In the genomic region with DNA sequence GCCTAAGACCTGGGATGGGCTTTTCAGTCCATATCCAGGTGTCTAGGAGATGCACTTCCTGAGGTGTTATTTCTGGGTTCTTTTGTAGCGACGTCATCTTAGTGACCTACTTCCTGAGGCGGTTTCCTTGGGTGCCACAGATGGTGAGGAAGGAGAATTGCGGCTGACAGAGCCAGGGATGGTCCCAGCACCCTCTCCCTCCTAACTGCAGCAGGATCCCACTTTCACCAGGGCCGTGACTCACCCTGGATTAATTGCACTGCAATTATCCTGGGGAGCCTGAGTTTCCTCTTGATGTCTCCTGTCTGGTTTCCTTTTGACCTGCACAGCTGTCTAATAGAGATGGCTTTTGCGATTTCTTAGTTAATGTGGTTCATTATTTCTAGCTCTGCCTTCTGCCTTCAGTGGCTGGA, we compare ENCODE assay signal across 12 cellular contexts.
DNase-seq lines count a peak whose midpoint lies in the region; ATAC-seq and FAIRE-seq lines count a peak whose summit lies in the region.
"Had no signal": no experiment of that assay in that cellular context is flagged by ENCODE, and none has a peak within 500 bp of the region (broad histone marks: within the 10 kb centered on the region; RNA-seq: fewer than 3 reads in every experiment).

No MANE protein-coding gene starts in this region.

- no peak overlapping the region for H3K27ac ChIP-seq in small intestine (ENCODE audit: low read depth in 1 of 2, low read length in 1 of 2)
- H3K27ac ChIP-seq: vagina had no signal

- no peaks in the 10 kb centered on the region for H3K27me3 ChIP-seq in small intestine (ENCODE audit: control insufficient read depth in 2 of 2, insufficient read depth in 2 of 2, low read length in 2 of 2)
- H3K27me3 ChIP-seq: vagina had no signal

- peak; percentile 15 for DNase-seq in NCI-H82 (lab: John Stamatoyannopoulos, UW)
- no peak for DNase-seq in NCI-H82 treated with DMSO at 0.1 percent for 48 hours (lab: John Stamatoyannopoulos, UW; ENCODE audit: unreplicated experiment)
- peak; percentile 47 for DNase-seq in NCI-H2227 (lab: John Stamatoyannopoulos, UW; ENCODE audit: unreplicated experiment)
- DNase-seq in ecto neural progenitor cell (ENCODE audit: low spot score), result peak; percentile 41
- peak; percentile 32 for DNase-seq in small intestine
- DNase-seq in NAMALWA (ENCODE audit: low spot score), result no peak
- DNase-seq: effector memory CD4-positive, alpha-beta T cell; NCI-H1092 treated with DMSO at 0.1 percent for 48 hours; Right ventricle myocardium superior had no signal

- no peaks in the 10 kb centered on the region for H3K36me3 ChIP-seq in small intestine (ENCODE audit: control insufficient read depth in 2 of 2, insufficient read depth in 2 of 2, low read length in 2 of 2)
- H3K36me3 ChIP-seq: vagina had no signal

- 16 to 38% (median 20%) methylated on average over 6 of the region's 6 CpGs for WGBS in small intestine, 3 donors

- no peaks in the 10 kb centered on the region for H3K4me1 ChIP-seq in small intestine (ENCODE audit: control insufficient read depth in 2 of 2, insufficient read depth in 1 of 2, low read depth in 1 of 2, low read length in 1 of 2)
- H3K4me1 ChIP-seq: vagina had no signal

- H3K4me3 ChIP-seq in small intestine (ENCODE audit: low read depth in 1 of 2, low read length in 2 of 2), result no peak overlapping the region
- H3K4me3 ChIP-seq: vagina had no signal

- FAIRE-seq in small intestine (lab: Jason Lieb, UNC), result no peak

- ATAC-seq in HG03469 (IDR thresholded peaks at IDR 0.05; ENCODE audit: unreplicated experiment), result no peak
- ATAC-seq in HG03442 (IDR thresholded peaks at IDR 0.05; ENCODE audit: unreplicated experiment), result no peak

- H3K9me3 ChIP-seq in small intestine (ENCODE audit: control insufficient read depth, low read depth), result no peaks in the 10 kb centered on the region
- H3K9me3 ChIP-seq: vagina had no signal

Comparison
In these comparisons a context has a peak if more than half of its experiments do, and no peak if none do; other contexts are left out.
1. DNase-seq: peak in NCI-H82 (single experiment), NCI-H2227 (single experiment), ecto neural progenitor cell (single experiment) and small intestine (single experiment); none in NCI-H82 treated with DMSO at 0.1 percent for 48 hours (single experiment) and NAMALWA (single experiment).